In the genomic region with DNA sequence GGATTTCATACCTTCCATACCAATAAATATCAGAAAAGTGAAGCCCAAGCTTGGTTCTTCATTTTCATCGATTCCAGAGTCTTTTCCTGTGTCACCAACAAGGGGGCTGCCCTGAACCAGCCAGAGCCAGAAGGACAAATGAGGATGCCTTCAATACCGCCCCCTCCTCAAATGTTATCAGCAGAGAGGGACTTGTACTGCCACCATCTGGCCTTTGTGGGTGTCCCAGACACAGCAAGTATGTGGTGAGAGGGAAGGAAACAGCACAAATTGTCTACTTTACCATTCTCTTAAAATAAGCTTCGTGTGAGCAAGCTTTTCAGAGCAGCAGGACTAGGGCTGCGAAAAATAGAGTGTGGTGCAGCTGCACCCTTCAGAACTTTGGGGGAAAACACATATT, we compare ENCODE assay signal across 9 cellular contexts.
A peak's percentile ranks its signal among the peaks of the same experiment; 100 is the strongest.
DNase-seq lines count a peak whose midpoint lies in the region; ATAC-seq and TF ChIP-seq lines count a peak whose summit lies in the region.
"Had no signal": no experiment of that assay in that cellular context is flagged by ENCODE, and none has a peak within 500 bp of the region (broad histone marks: within the 10 kb centered on the region; RNA-seq: fewer than 3 reads in every experiment).

No MANE protein-coding gene starts in this region.

- H3K27me3 ChIP-seq in heart left ventricle (no peaks in the 10 kb centered on the region), OCI-LY3 (ENCODE audit: low read depth, low read length) (no peaks in the 10 kb centered on the region), foreskin keratinocyte (peaks cover 34% of the 10 kb centered on the region)

- H3K36me3 ChIP-seq in heart left ventricle = peaks cover 0 to 9% (median 4%) of the 10 kb centered on the region in 9 donors
- H3K36me3 ChIP-seq in OCI-LY3 (replicated peaks; ENCODE audit: low read depth, low read length) = no peaks in the 10 kb centered on the region

- H3K4me1 ChIP-seq in heart left ventricle (peaks cover 0 to 51% (median 22%) of the 10 kb centered on the region in 12 donors), OCI-LY3 (ENCODE audit: low read length) (peaks cover 46% of the 10 kb centered on the region), foreskin keratinocyte (no peaks in the 10 kb centered on the region)

- no peak for ATAC-seq in heart left ventricle
- no peak for ATAC-seq in foreskin keratinocyte

- intact Hi-C loops in heart left ventricle (cut with DNase I) (loop anchor here in 8 of 10 donors (5.0 to 10.0 kb wide), 4 partner anchors 160 to 200 kb away; a partner anchor contains a TSS), cardiac septum (cut with DNase I) (loop anchor here (5.0 kb wide), 1 partner anchor 163 kb away; a partner anchor contains a TSS)

- H4K20me1 ChIP-seq in OCI-LY3 (ENCODE audit: insufficient read depth, low read length) = no peaks in the 10 kb centered on the region

- H2AFZ ChIP-seq in OCI-LY3 (ENCODE audit: low read depth, low read length) = no peak overlapping the region

- peak overlapping the region; percentile 34 for H3K4me2 ChIP-seq in OCI-LY3 (ENCODE audit: low read length)

- H3K79me2 ChIP-seq in OCI-LY3 (ENCODE audit: low read length) = no peaks in the 10 kb centered on the region

- TF ChIP-seq POLR2A in heart left ventricle (IDR thresholded peaks at IDR 0.05) = no peak

- H3K27ac ChIP-seq in heart left ventricle (peak overlapping the region in 1 of 12 donors; percentile 32), OCI-LY3 (ENCODE audit: low read length) (no peak overlapping the region), foreskin keratinocyte (no peak overlapping the region)

- peaks cover 0 to 7% (median 0%) of the 10 kb centered on the region in 12 donors for H3K9me3 ChIP-seq in heart left ventricle
- no peaks in the 10 kb centered on the region for H3K9me3 ChIP-seq in OCI-LY3 (ENCODE audit: insufficient read depth, low read length)

- 64 to 77% (median 69%) methylated on average over 4 of the region's 4 CpGs for WGBS in heart left ventricle, 4 donors

- H3K4me3 ChIP-seq in heart left ventricle (no peak overlapping the region), OCI-LY3 (ENCODE audit: low read length) (no peak overlapping the region)

- H3K9ac ChIP-seq in OCI-LY3 (ENCODE audit: low read length) = no peak overlapping the region

- DNase-seq in heart left ventricle (no peak), cardiac septum (ENCODE audit: low spot score) (no peak), foreskin keratinocyte (no peak), superior temporal gyrus (ENCODE audit: extremely low spot score) (peak; percentile 30), NK-92 (lab: John Stamatoyannopoulos, UW; ENCODE audit: unreplicated experiment) (no peak), A172 (ENCODE audit: low spot score) (no peak)
- no peak for DNase-seq in stimulated activated CD4-positive, alpha-beta T cell treated with anti-CD3 and anti-CD28 coated beads, Interleukin-4, amount 100 ng/mL, for 24 hours
- DNase-seq: DMS79 treated with DMSO at 0.1 percent for 48 hours had no signal

- TF ChIP-seq CTCF in heart left ventricle (IDR thresholded peaks at IDR 0.05) = peak in 7 of 12 donors; percentile 23 to 53 (median 42)
- peak; percentile 67 for TF ChIP-seq CTCF in OCI-LY3 (IDR thresholded peaks at IDR 0.05; ENCODE audit: low read depth, low read length)
- TF ChIP-seq CTCF in foreskin keratinocyte (conservative IDR thresholded peaks at IDR 0.05) = peak; percentile 38
